Comparison of ENCODE assay signal across 20 cellular contexts in genomic region chr6:126937426-126937825, GRCh38.
"Had no signal": no experiment of that assay in that cellular context is flagged by ENCODE, and none has a peak within 500 bp of the region (broad histone marks: within the 10 kb centered on the region; RNA-seq: fewer than 3 reads in every experiment).

No MANE protein-coding gene starts in this region.

- H3K27me3 Mint-ChIP-seq: activated naive CD4-positive, alpha-beta T cell treated with anti-CD3 and anti-CD28 coated beads, Interleukin-2, amount 50 U/mL, for 24 hours; activated T-cell treated with anti-CD3 and anti-CD28 coated beads, Interleukin-2, amount 50 U/mL, for 24 hours; naive B cell; stimulated activated naive B cell treated with anti-CD40 and anti-IgM and Interleukin-4, amounts not matched to agents 10 μg/mL and 1 μg/mL and 100 μg/mL, for 72 hours had no signal

- H3K9me3 ChIP-seq: esophagus muscularis mucosa, heart right ventricle, left lung, pancreas, suprapubic skin, upper lobe of left lung had no signal

- H3K4me1 ChIP-seq: esophagus muscularis mucosa, left lung, pancreas, upper lobe of left lung had no signal

- ATAC-seq: heart right ventricle; left lung; pancreas; stimulated activated naive B cell treated with anti-CD40 and anti-IgM and Interleukin-4, amounts not matched to agents 10 μg/mL and 1 μg/mL and 100 μg/mL, for 72 hours had no signal

- DNase-seq: activated CD4-positive, alpha-beta T cell treated with anti-CD3 and anti-CD28 coated beads, Interleukin-2, amount 50 U/mL, for 48 hours; activated effector memory CD4-positive, alpha-beta T cell treated with Interleukin-2 at 50 U/mL for 16 hours; activated T-cell treated with anti-CD3 and anti-CD28 coated beads, Interleukin-2, amount 50 U/mL, for 24 hours; amniotic stem cell; heart right ventricle; left lung; mammary epithelial cell; naive B cell; pancreas; retina; stimulated activated CD4-positive, alpha-beta T cell treated with anti-CD3 and anti-CD28 coated beads, Interleukin-15, amount 100 ng/mL, for 24 hours; stimulated activated CD4-positive, alpha-beta T cell treated with anti-CD3 and anti-CD28 coated beads, Interleukin-4, amount 100 ng/mL, for 1 hour; stimulated activated naive B cell treated with anti-CD40 and anti-IgM and Interleukin-4, amounts not matched to agents 10 μg/mL and 1 μg/mL and 100 μg/mL, for 72 hours; T-helper 1 cell; T1000; upper lobe of left lung; WERI-Rb-1 had no signal

- H3K4me3 ChIP-seq: esophagus muscularis mucosa, heart right ventricle, left lung, pancreas, suprapubic skin, upper lobe of left lung had no signal

- H3K4me3 Mint-ChIP-seq: activated naive CD4-positive, alpha-beta T cell treated with anti-CD3 and anti-CD28 coated beads, Interleukin-2, amount 50 U/mL, for 24 hours; activated T-cell treated with anti-CD3 and anti-CD28 coated beads, Interleukin-2, amount 50 U/mL, for 24 hours; naive B cell; stimulated activated naive B cell treated with anti-CD40 and anti-IgM and Interleukin-4, amounts not matched to agents 10 μg/mL and 1 μg/mL and 100 μg/mL, for 72 hours had no signal

- H3K27ac ChIP-seq: esophagus muscularis mucosa, heart right ventricle, left lung, pancreas, suprapubic skin, upper lobe of left lung, WERI-Rb-1 had no signal

- H3K4me1 Mint-ChIP-seq: activated naive CD4-positive, alpha-beta T cell treated with anti-CD3 and anti-CD28 coated beads, Interleukin-2, amount 50 U/mL, for 24 hours; naive B cell; stimulated activated naive B cell treated with anti-CD40 and anti-IgM and Interleukin-4, amounts not matched to agents 10 μg/mL and 1 μg/mL and 100 μg/mL, for 72 hours had no signal

- H3K36me3 Mint-ChIP-seq: activated naive CD4-positive, alpha-beta T cell treated with anti-CD3 and anti-CD28 coated beads, Interleukin-2, amount 50 U/mL, for 24 hours; naive B cell; stimulated activated naive B cell treated with anti-CD40 and anti-IgM and Interleukin-4, amounts not matched to agents 10 μg/mL and 1 μg/mL and 100 μg/mL, for 72 hours had no signal

- H3K9me3 Mint-ChIP-seq: activated naive CD4-positive, alpha-beta T cell treated with anti-CD3 and anti-CD28 coated beads, Interleukin-2, amount 50 U/mL, for 24 hours; activated T-cell treated with anti-CD3 and anti-CD28 coated beads, Interleukin-2, amount 50 U/mL, for 24 hours; stimulated activated naive B cell treated with anti-CD40 and anti-IgM and Interleukin-4, amounts not matched to agents 10 μg/mL and 1 μg/mL and 100 μg/mL, for 72 hours had no signal

- H3K36me3 ChIP-seq: esophagus muscularis mucosa, heart right ventricle, left lung, pancreas, suprapubic skin, upper lobe of left lung, WERI-Rb-1 had no signal

- H3K27me3 ChIP-seq: esophagus muscularis mucosa, left lung, pancreas, suprapubic skin, upper lobe of left lung had no signal
